ENCODE assay signal across 8 cellular contexts in the genomic region with DNA sequence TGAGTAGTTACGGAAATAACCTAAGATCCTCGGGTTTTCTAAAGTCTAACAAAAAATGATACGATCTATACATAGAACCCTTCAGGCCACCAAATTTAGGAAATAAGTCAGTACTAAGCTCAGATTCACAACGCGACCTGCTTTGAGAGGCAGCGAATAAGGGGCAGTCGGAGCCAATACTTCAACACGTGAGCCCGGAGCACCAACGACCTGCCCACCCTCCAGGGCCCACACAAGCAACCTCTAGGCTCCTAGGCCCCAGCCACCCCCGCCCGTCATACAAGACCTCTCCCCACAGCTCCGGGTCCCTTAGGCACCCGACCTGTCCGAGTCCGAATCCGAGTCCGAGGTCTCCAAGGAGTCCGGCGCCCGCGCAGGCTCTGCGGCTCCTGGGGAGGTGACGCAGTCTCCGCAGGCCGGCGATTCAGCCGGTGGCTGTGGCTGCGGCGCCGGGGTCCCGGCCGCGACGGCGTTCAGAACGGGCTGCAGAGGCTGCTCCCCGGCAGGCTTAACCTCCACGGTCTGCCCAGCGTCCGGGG. TPM values are rescaled to one million over a fixed set of nuclear protein-coding genes. Genes with fewer than 3 reads are reported as not detected.
DNase-seq lines count a peak whose midpoint lies in the region; ATAC-seq and TF ChIP-seq lines count a peak whose summit lies in the region.

No MANE protein-coding gene starts in this region.

- peaks cover 4 to 12% of the 10 kb centered on the region in 2 experiments; a peak in 3 of 4 replicates for H3K4me1 ChIP-seq in SK-N-SH (ENCODE audit: control insufficient read depth in 1 of 2, insufficient read depth in 2 of 2, low read depth in 1 of 2, low read length in 1 of 2)
- H3K4me1 ChIP-seq in prostate gland (replicated peaks) = peaks cover 2% of the 10 kb centered on the region
- no peaks in the 10 kb centered on the region for H3K4me1 ChIP-seq in uterus

- CTCF ChIA-PET in SK-N-SH (lab: Yijun Ruan, JAX) = interaction anchor here (0.6 to 1.5 kb wide), 2 partner anchors 47 to 384 kb away, joined by 3 read pairs; no protein-coding TSS in a partner anchor

- H2AFZ ChIP-seq in SK-N-SH (ENCODE audit: low read depth) = peak overlapping the region; percentile 88

- H3K9me2 ChIP-seq in SK-N-SH = no peaks in the 10 kb centered on the region

- H3K36me3 Mint-ChIP-seq in activated naive CD8-positive, alpha-beta T cell treated with anti-CD3 and anti-CD28 coated beads for 36 hours = peaks cover 40% of the 10 kb centered on the region

- 1% methylated on average over 13 of the region's 41 CpGs for WGBS in SK-N-SH (ENCODE audit: low lambda C conversion rate)
- WGBS in prostate gland = under 1% methylated on average over 36 of the region's 41 CpGs

- TF ChIP-seq EP300 in SK-N-SH (IDR thresholded peaks at IDR 0.05; ENCODE audit: borderline replicate concordance in 1 of 2, low read depth in 1 of 2, low read length in 1 of 2) = no peak

- no peaks in the 10 kb centered on the region for H3K9me3 Mint-ChIP-seq in activated naive CD8-positive, alpha-beta T cell treated with anti-CD3 and anti-CD28 coated beads for 36 hours

- no peaks in the 10 kb centered on the region for H4K20me1 ChIP-seq in SK-N-SH (ENCODE audit: insufficient read depth)

- H3K27me3 ChIP-seq in SK-N-SH (ENCODE audit: insufficient read depth) (no peaks in the 10 kb centered on the region), prostate gland (replicated peaks; ENCODE audit: insufficient read depth) (no peaks in the 10 kb centered on the region), uterus (no peaks in the 10 kb centered on the region)

- H3K36me3 ChIP-seq in SK-N-SH (replicated peaks in 1 of 2; ENCODE audit: control insufficient read depth in 1 of 2, insufficient read depth in 2 of 2, low read length in 1 of 2) (peaks cover 17 to 25% of the 10 kb centered on the region in 2 experiments), prostate gland (no peaks in the 10 kb centered on the region), uterus (no peaks in the 10 kb centered on the region)

- ATAC-seq in HG03439 (IDR thresholded peaks at IDR 0.05; ENCODE audit: unreplicated experiment) (peak; percentile 67), left cardiac atrium (peak; percentile 76 to 81)

- TF ChIP-seq RAD21 in SK-N-SH (IDR thresholded peaks at IDR 0.05; ENCODE audit: low read length) = no peak

- peaks cover 4% of the 10 kb centered on the region for H3F3A ChIP-seq in SK-N-SH (replicated peaks; ENCODE audit: insufficient read depth)

- no peaks in the 10 kb centered on the region for H3K9me3 ChIP-seq in SK-N-SH
- no peaks in the 10 kb centered on the region for H3K9me3 ChIP-seq in prostate gland
- H3K9me3 ChIP-seq in uterus = no peaks in the 10 kb centered on the region

- H3K4me2 ChIP-seq in SK-N-SH = peak overlapping the region; percentile 80

- H3K4me3 ChIP-seq in SK-N-SH (ENCODE audit: low read depth in 2 of 2, low read length in 1 of 2) (peak overlapping the region; percentile 81 to 91), prostate gland (peak overlapping the region; percentile 62 to 90), uterus (peak overlapping the region; percentile 78 to 88)

- H3K27ac ChIP-seq in SK-N-SH (ENCODE audit: low read depth in 2 of 2, low read length in 1 of 2) (peak overlapping the region; percentile 71 to 78), prostate gland (peak overlapping the region; percentile 84 to 89), uterus (peak overlapping the region; percentile 75 to 79)

- TF ChIP-seq POLR2A in prostate gland (IDR thresholded peaks at IDR 0.05) (no peak), uterus (IDR thresholded peaks at IDR 0.05) (no peak)

- H3K9ac ChIP-seq in SK-N-SH = peak overlapping the region; percentile 89

- no peaks in the 10 kb centered on the region for H3K27me3 Mint-ChIP-seq in activated naive CD8-positive, alpha-beta T cell treated with anti-CD3 and anti-CD28 coated beads for 36 hours

- H3K79me2 ChIP-seq in SK-N-SH (ENCODE audit: insufficient read depth) = peaks cover 40% of the 10 kb centered on the region

- TF ChIP-seq CTCF in SK-N-SH (IDR thresholded peaks at IDR 0.05) (no peak), prostate gland (IDR thresholded peaks at IDR 0.05) (no peak), uterus (IDR thresholded peaks at IDR 0.05) (no peak)

- peak overlapping the region; percentile 85 for H3K4me3 Mint-ChIP-seq in activated naive CD8-positive, alpha-beta T cell treated with anti-CD3 and anti-CD28 coated beads for 36 hours

- POLR2A ChIA-PET in SK-N-SH (lab: Yijun Ruan, JAX) = no interaction called here

- intact Hi-C loops in left cardiac atrium (cut with DNase I) (no loop called here), prostate gland (cut with DNase I) (loop anchor here (10.0 kb wide), 1 partner anchor 329 kb away; the partner anchor contains the start of gene TMA16), uterus (cut with DNase I; ENCODE audit: low total_unique reads) (no loop called here)

- peak in 9 of 14 donors; percentile 24 to 79 (median 60) for DNase-seq in C1 segment of cervical spinal cord (lab: John Stamatoyannopoulos, UW)
- DNase-seq in GM19240 (ENCODE audit: insufficient read length, low spot score) = peak; percentile 21
- peak; percentile 75 for DNase-seq in SK-N-SH
- peak; percentile 56 for DNase-seq in activated naive CD8-positive, alpha-beta T cell treated with anti-CD3 and anti-CD28 coated beads for 36 hours
- DNase-seq in left cardiac atrium = peak; percentile 55
- DNase-seq in prostate gland (ENCODE audit: low spot score) = peak; percentile 20
- DNase-seq in uterus = peak; percentile 35 to 38

- peaks cover 34% of the 10 kb centered on the region for H3K4me1 Mint-ChIP-seq in activated naive CD8-positive, alpha-beta T cell treated with anti-CD3 and anti-CD28 coated beads for 36 hours

- H3K27ac Mint-ChIP-seq in activated naive CD8-positive, alpha-beta T cell treated with anti-CD3 and anti-CD28 coated beads for 36 hours = peak overlapping the region; percentile 95

TF ChIP-seq in SK-N-SH, 30 proteins besides CTCF, POLR2A, EP300 and RAD21:
- peak; percentile 28; the same call in 1 of the 2 replicates for TF ChIP-seq NRF1 (IDR thresholded peaks at IDR 0.05; ENCODE audit: low read depth, low read length)
- no peak for TF ChIP-seq ZBTB33 (IDR thresholded peaks at IDR 0.05; ENCODE audit: borderline replicate concordance, low read depth)
- peak; percentile 54 for TF ChIP-seq MXI1 (IDR thresholded peaks at IDR 0.05; ENCODE audit: low read depth, low read length)
- TF ChIP-seq, protein P1, sequence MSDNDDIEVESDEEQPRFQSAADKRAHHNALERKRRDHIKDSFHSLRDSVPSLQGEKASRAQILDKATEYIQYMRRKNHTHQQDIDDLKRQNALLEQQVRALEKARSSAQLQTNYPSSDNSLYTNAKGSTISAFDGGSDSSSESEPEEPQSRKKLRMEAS (IDR thresholded peaks at IDR 0.05; ENCODE audit: low read depth) = no peak
- peak; percentile 25; the same call in 1 of the 2 replicates for TF ChIP-seq USF1 (IDR thresholded peaks at IDR 0.05; ENCODE audit: borderline replicate concordance, low read depth)

RNA-seq across cellular contexts. Expression of gene NAF1, which starts 0.6 kb away (rescaled TPM):
- 5.6 and 5.8 TPM in 2 replicates for polyA plus RNA-seq in SK-N-SH (2012; rRNA removed)
- 6.4 and 6.8 TPM in 2 replicates for polyA plus RNA-seq in SK-N-SH (2012; cell fraction: cytosol; rRNA removed)
- polyA plus RNA-seq in SK-N-SH (2012; cell fraction: nucleus; rRNA removed) = 6.3 and 7.3 TPM in 2 replicates
- 10 to 100 TPM; 34.3 to 34.8 TPM for total RNA-seq in activated naive CD8-positive, alpha-beta T cell treated with anti-CD3 and anti-CD28 coated beads for 36 hours
- 10 to 100 TPM in 1 of 2 donors, 1 to 10 TPM in 1; 9.9 to 14.5 TPM for total RNA-seq in left cardiac atrium
- 10 to 100 TPM; 21.1 to 30.0 TPM for total RNA-seq in prostate gland
- 10 to 100 TPM; 14.9 to 34.8 (median 25.3) TPM for total RNA-seq in uterus

Comparison
In these comparisons a context has a peak if more than half of its experiments do, and no peak if none do; other contexts are left out.
1. Peak in every context shown above with its lines: DNase-seq, ATAC-seq, H3K4me3 ChIP-seq and H3K27ac ChIP-seq.
2. DNase-seq: peak in every context shown above with its lines; median percentile 75 in SK-N-SH; 60 in C1 segment of cervical spinal cord; 56 in activated naive CD8-positive, alpha-beta T cell treated with anti-CD3 and anti-CD28 coated beads for 36 hours; 55 in left cardiac atrium; 36 in uterus; 21 in GM19240; 20 in prostate gland.